8 cellular contexts compared by ENCODE assay signal in the genomic region with DNA sequence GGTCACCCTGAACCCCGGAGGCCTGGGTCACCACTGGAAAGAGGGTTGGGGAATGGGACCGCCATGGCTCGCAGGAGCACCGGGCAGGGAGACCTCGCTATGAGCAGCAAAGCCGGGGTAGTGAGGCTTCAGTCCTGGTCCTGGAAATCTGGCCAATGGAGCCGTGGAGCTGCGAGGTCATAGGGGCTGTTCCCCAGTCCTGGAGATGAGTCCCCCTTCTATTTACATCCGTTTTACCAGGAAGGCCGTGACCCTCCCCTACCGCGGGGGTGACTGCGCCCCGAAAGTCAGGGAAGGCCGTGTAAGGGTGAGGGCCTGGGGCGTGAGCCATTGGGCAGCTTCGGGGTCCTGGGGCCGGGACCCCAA. TPM values are rescaled to one million over a fixed set of nuclear protein-coding genes. Genes with fewer than 3 reads are reported as not detected.
DNase-seq lines count a peak whose midpoint lies in the region; ATAC-seq and TF ChIP-seq lines count a peak whose summit lies in the region.

No MANE protein-coding gene starts in this region.

- no peak for TF ChIP-seq CTCF in AG10803 (conservative IDR thresholded peaks at IDR 0.05; ENCODE audit: low read length)
- TF ChIP-seq CTCF in choroid plexus epithelial cell (conservative IDR thresholded peaks at IDR 0.05; ENCODE audit: low read depth, low read length) = no peak
- no peak for TF ChIP-seq CTCF in GM13977 (IDR thresholded peaks at IDR 0.05; ENCODE audit: extremely low read depth, insufficient read depth, missing control alignments)

- no peaks in the 10 kb centered on the region for H3K27me3 Mint-ChIP-seq in naive B cell

- peaks cover 12 to 26% (median 19%) of the 10 kb centered on the region in 3 donors for H3K4me1 Mint-ChIP-seq in naive B cell

- H3K9me3 Mint-ChIP-seq in naive B cell = no peaks in the 10 kb centered on the region

- in situ Hi-C loops in GM13977 (cut with MboI; ENCODE audit: low pct_unique_long_range_greater_than_20kb, low sequenced_read_pairs, unreplicated experiment) = no loop called here

- no peaks in the 10 kb centered on the region for H3K36me3 Mint-ChIP-seq in naive B cell

- H3K9me3 ChIP-seq in KOPT-K1 (ENCODE audit: insufficient read depth, low read length, poor library complexity, severe bottlenecking) = no peaks in the 10 kb centered on the region

- ATAC-seq in naive B cell (ENCODE audit: low read depth in 2 of 2) (no peak), HG02610 (IDR thresholded peaks at IDR 0.05; ENCODE audit: unreplicated experiment) (no peak)

- peak overlapping the region in 2 of 6 donors; percentile 50 to 87 for H3K27ac Mint-ChIP-seq in naive B cell

- H3K4me3 Mint-ChIP-seq in naive B cell = peak overlapping the region; percentile 78 to 87 (median 83)

- H3K27ac ChIP-seq in KOPT-K1 (ENCODE audit: low read depth, low read length, poor library complexity, severe bottlenecking) = peak overlapping the region; percentile 91

- peak overlapping the region; percentile 65 for H3K4me3 ChIP-seq in AG10803 (ENCODE audit: low read length)
- peak overlapping the region; percentile 64 for H3K4me3 ChIP-seq in choroid plexus epithelial cell (ENCODE audit: low read depth, low read length)

- no peak for DNase-seq in AG10803 (ENCODE audit: low read depth)
- no peak for DNase-seq in choroid plexus epithelial cell (ENCODE audit: low read depth)
- DNase-seq in naive B cell = no peak
- DNase-seq in GM13977 (ENCODE audit: low spot score) = no peak
- DNase-seq in stimulated activated CD4-positive, alpha-beta T cell treated with anti-CD3 and anti-CD28 coated beads, Interleukin-12 subunit alpha, Interleukin-12 subunit beta, amount 100 ng/mL, for 4 hours = no peak
- no peak for DNase-seq in activated CD4-positive, alpha-beta T cell treated with anti-CD3 and anti-CD28 coated beads, Interleukin-2, amount 50 U/mL, for 4 hours

- H3K36me3 ChIP-seq in KOPT-K1 (ENCODE audit: insufficient read depth, low read length) = peaks cover 34% of the 10 kb centered on the region

RNA-seq across cellular contexts. Expression of gene PIDD1, which starts 0.4 kb away (rescaled TPM):
- polyA plus RNA-seq in naive B cell (ENCODE audit: low read depth in 6 of 6) = 1 to 10 TPM in 5 of 6 donors, not detected in 1; 2.6 to 6.2 (median 3.5) TPM

RNA-seq across cellular contexts. Expression of gene RPLP2, which starts 5.2 kb away (rescaled TPM):
- polyA plus RNA-seq in naive B cell (ENCODE audit: low read depth in 6 of 6) = 1,000 to 10,000 TPM; 1,447 to 3,573 (median 3,150) TPM

RNA-seq across cellular contexts. Expression of gene SLC25A22, which starts 6.5 kb away (rescaled TPM):
- 1 to 10 TPM; 6.8 to 9.4 (median 7.2) TPM for polyA plus RNA-seq in naive B cell (ENCODE audit: low read depth in 6 of 6)

RNA-seq across cellular contexts. Expression of gene PNPLA2, which starts 14.1 kb away (rescaled TPM):
- 10 to 100 TPM; 13.0 to 49.9 (median 26.9) TPM for polyA plus RNA-seq in naive B cell (ENCODE audit: low read depth in 6 of 6)

RNA-seq across cellular contexts. Expression of gene CEND1, which starts 14.7 kb away (rescaled TPM):
- polyA plus RNA-seq in naive B cell (ENCODE audit: low read depth in 6 of 6) = not detected
